In the genomic region with DNA sequence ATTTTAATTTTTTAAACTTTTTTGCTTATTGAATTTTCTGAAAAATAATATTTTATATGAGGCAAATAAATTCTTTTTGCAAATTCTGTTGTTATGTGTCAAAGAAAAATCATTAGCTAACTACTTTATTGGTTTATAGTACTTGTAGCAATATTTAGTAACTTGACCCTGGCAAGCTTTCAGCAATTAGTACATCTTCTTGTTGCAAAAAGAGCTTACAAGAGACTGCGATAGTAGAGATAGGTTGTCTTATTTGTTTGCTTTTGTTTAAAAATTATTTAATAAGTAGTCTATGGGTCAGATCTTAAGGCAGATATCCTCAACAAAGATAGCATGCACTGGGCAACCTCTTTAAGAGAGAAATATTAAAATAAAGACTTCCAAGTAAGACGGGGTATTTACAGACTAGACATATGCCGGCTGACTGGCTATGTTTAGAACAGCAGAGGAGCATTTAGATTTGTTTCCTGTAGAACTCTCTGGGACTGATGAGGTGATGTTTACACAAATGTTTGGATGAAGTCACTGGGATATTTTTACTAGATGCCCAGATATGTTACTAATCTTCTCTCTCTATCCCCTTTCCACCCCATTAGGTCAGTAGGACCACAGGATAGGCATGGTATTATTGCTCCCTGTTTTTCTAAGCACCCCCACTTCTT, we compare ENCODE assay signal across 27 cellular contexts. TPM values are rescaled to one million over a fixed set of nuclear protein-coding genes. Genes with fewer than 3 reads are reported as not detected.
"Had no signal": no experiment of that assay in that cellular context is flagged by ENCODE, and none has a peak within 500 bp of the region (broad histone marks: within the 10 kb centered on the region; RNA-seq: fewer than 3 reads in every experiment).

No MANE protein-coding gene starts in this region.

- H3K27ac ChIP-seq: brain microvascular endothelial cell, cardiac muscle cell, SJCRH30, WERI-Rb-1 had no signal

- ATAC-seq: activated CD4-positive, alpha-beta T cell treated with anti-CD3 and anti-CD28 coated beads for 36 hours; activated CD8-positive, alpha-beta T cell treated with anti-CD3 and anti-CD28 coated beads for 36 hours; activated T-cell treated with anti-CD3 and anti-CD28 coated beads, Interleukin-2, amount 50 U/mL, for 72 hours had no signal

- H3K4me1 Mint-ChIP-seq: activated CD4-positive, alpha-beta T cell treated with anti-CD3 and anti-CD28 coated beads for 36 hours; activated naive CD4-positive, alpha-beta T cell treated with anti-CD3 and anti-CD28 coated beads, Interleukin-2, amount 10 ng/mL, durations not matched to agents 7 days and 5 days; activated naive CD8-positive, alpha-beta T cell treated with anti-CD3 and anti-CD28 coated beads for 36 hours had no signal

- DNase-seq: activated CD4-positive, alpha-beta T cell treated with anti-CD3 and anti-CD28 coated beads for 36 hours; activated CD4-positive, alpha-beta T cell treated with anti-CD3 and anti-CD28 coated beads, Interleukin-2, amount 50 U/mL, for 1 hour; activated CD8-positive, alpha-beta memory T cell treated with anti-CD3 and anti-CD28 coated beads, Interleukin-2, amount 50 U/mL, for 4 hours; activated CD8-positive, alpha-beta T cell treated with anti-CD3 and anti-CD28 coated beads for 36 hours; activated gamma-delta T cell treated with Interleukin-2 at 50 U/mL for 16 hours; activated naive CD4-positive, alpha-beta T cell treated with anti-CD3 and anti-CD28 coated beads, Interleukin-2, amount 10 ng/mL, durations not matched to agents 7 days and 5 days; activated naive CD8-positive, alpha-beta T cell treated with anti-CD3 and anti-CD28 coated beads for 36 hours; activated T-cell treated with anti-CD3 and anti-CD28 coated beads, Interleukin-2, amount 50 U/mL, for 72 hours; brain microvascular endothelial cell; Karpas-422; NCI-H1048; NCI-H1930; NCI-H345; NCI-H510A; NCI-H526 treated with DMSO at 0.1 percent for 48 hours; NCI-H82; Right ventricle myocardium superior; RPMI8226; SK-N-SH; T-helper 1 cell; WERI-Rb-1 had no signal

- H3K27me3 Mint-ChIP-seq: activated naive CD4-positive, alpha-beta T cell treated with anti-CD3 and anti-CD28 coated beads, Interleukin-2, amount 10 ng/mL, durations not matched to agents 7 days and 5 days had no signal

- H3K27ac Mint-ChIP-seq: activated CD4-positive, alpha-beta T cell treated with anti-CD3 and anti-CD28 coated beads for 36 hours; activated CD8-positive, alpha-beta T cell treated with anti-CD3 and anti-CD28 coated beads for 36 hours; activated naive CD4-positive, alpha-beta T cell treated with anti-CD3 and anti-CD28 coated beads, Interleukin-2, amount 10 ng/mL, durations not matched to agents 7 days and 5 days; activated naive CD8-positive, alpha-beta T cell treated with anti-CD3 and anti-CD28 coated beads for 36 hours; activated T-cell treated with anti-CD3 and anti-CD28 coated beads, Interleukin-2, amount 50 U/mL, for 72 hours; activated T-helper 2 cell treated with anti-CD3 and anti-CD28 coated beads, Interferon-gamma antibody, Interleukin-2, Interleukin-4, amounts not matched to agents 10 μg/mL and 5 μg/mL and 100 μg/mL, durations not matched to agents 14 hours and 24 hours and 36 hours had no signal

- H3K36me3 Mint-ChIP-seq: activated naive CD4-positive, alpha-beta T cell treated with anti-CD3 and anti-CD28 coated beads, Interleukin-2, amount 10 ng/mL, durations not matched to agents 7 days and 5 days; activated naive CD8-positive, alpha-beta T cell treated with anti-CD3 and anti-CD28 coated beads for 36 hours had no signal

- H3K4me3 ChIP-seq: cardiac muscle cell, SJCRH30 had no signal

- H3K9ac ChIP-seq: SK-N-SH had no signal

- H3K4me3 Mint-ChIP-seq: activated CD4-positive, alpha-beta T cell treated with anti-CD3 and anti-CD28 coated beads for 36 hours; activated CD8-positive, alpha-beta T cell treated with anti-CD3 and anti-CD28 coated beads for 36 hours; activated naive CD4-positive, alpha-beta T cell treated with anti-CD3 and anti-CD28 coated beads, Interleukin-2, amount 10 ng/mL, durations not matched to agents 7 days and 5 days; activated naive CD8-positive, alpha-beta T cell treated with anti-CD3 and anti-CD28 coated beads for 36 hours; activated T-cell treated with anti-CD3 and anti-CD28 coated beads, Interleukin-2, amount 50 U/mL, for 72 hours had no signal

- H3K27me3 ChIP-seq: brain microvascular endothelial cell, cardiac muscle cell, SJCRH30 had no signal

- H3K4me2 ChIP-seq: SK-N-SH had no signal

- H3K9me3 ChIP-seq: SJCRH30, SK-N-SH had no signal

- H3K36me3 ChIP-seq: brain microvascular endothelial cell, cardiac muscle cell, SJCRH30, WERI-Rb-1 had no signal

- H3K9me3 Mint-ChIP-seq: activated CD8-positive, alpha-beta T cell treated with anti-CD3 and anti-CD28 coated beads for 36 hours; activated naive CD4-positive, alpha-beta T cell treated with anti-CD3 and anti-CD28 coated beads, Interleukin-2, amount 10 ng/mL, durations not matched to agents 7 days and 5 days; activated naive CD8-positive, alpha-beta T cell treated with anti-CD3 and anti-CD28 coated beads for 36 hours; activated T-helper 2 cell treated with anti-CD3 and anti-CD28 coated beads, Interferon-gamma antibody, Interleukin-2, Interleukin-4, amounts not matched to agents 10 μg/mL and 5 μg/mL and 100 μg/mL, durations not matched to agents 14 hours and 24 hours and 36 hours had no signal

RNA-seq across cellular contexts. Expression of gene VGLL2, which starts 24.9 kb away (rescaled TPM):
- total RNA-seq: activated CD4-positive, alpha-beta T cell treated with anti-CD3 and anti-CD28 coated beads for 36 hours; activated CD8-positive, alpha-beta T cell treated with anti-CD3 and anti-CD28 coated beads for 36 hours; activated naive CD8-positive, alpha-beta T cell treated with anti-CD3 and anti-CD28 coated beads for 36 hours; activated T-cell treated with anti-CD3 and anti-CD28 coated beads, Interleukin-2, amount 50 U/mL, for 72 hours; activated T-helper 2 cell treated with anti-CD3 and anti-CD28 coated beads, Interferon-gamma antibody, Interleukin-2, Interleukin-4, amounts not matched to agents 10 μg/mL and 5 μg/mL and 100 μg/mL, durations not matched to agents 14 hours and 24 hours and 36 hours; cardiac muscle cell; M059J; OCI-LY7; Right ventricle myocardium superior; T-helper 2 cell treated with Interferon-gamma antibody and Interleukin-4, amounts not matched to agents 100 ng/mL and 5 ng/mL, for 36 hours had no signal
